ENCODE assay signal across 18 cellular contexts in the genomic region with DNA sequence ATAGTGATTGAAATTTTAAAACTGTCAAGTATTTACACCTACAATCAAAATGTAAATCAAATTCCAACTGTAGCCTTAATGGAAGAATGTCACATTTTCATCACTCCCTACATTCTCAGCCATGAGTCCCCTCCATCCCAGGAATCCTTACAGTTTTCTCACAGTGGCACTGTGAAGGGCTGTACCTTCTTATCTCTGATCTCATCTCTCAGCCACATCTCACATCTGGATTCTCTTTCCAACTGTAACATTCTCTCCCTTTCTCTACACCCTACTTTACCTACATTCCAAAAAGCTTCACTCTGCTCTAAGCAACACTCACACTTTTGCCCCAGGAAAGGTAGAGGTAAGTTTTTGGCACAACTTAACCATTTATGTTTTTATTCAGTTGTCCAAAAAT. TPM values are rescaled to one million over a fixed set of nuclear protein-coding genes. Genes with fewer than 3 reads are reported as not detected.
"Had no signal": no experiment of that assay in that cellular context is flagged by ENCODE, and none has a peak within 500 bp of the region (broad histone marks: within the 10 kb centered on the region; RNA-seq: fewer than 3 reads in every experiment).

No MANE protein-coding gene starts in this region.

- FAIRE-seq: frontal cortex, islet of Langerhans had no signal

- H3K36me3 Mint-ChIP-seq: naive thymus-derived CD8-positive, alpha-beta T cell had no signal

- H3K9me3 Mint-ChIP-seq: naive thymus-derived CD8-positive, alpha-beta T cell had no signal

- H3K27ac ChIP-seq: colonic mucosa, heart right ventricle, right atrium auricular region, sigmoid colon, skin epidermis, stomach, thoracic aorta, transverse colon had no signal

- DNase-seq: colonic mucosa; effector CD8-positive, alpha-beta T cell; heart right ventricle; hypothalamus; kidney glomerular epithelial cell; naive thymus-derived CD8-positive, alpha-beta T cell; sigmoid colon; stimulated activated CD4-positive, alpha-beta T cell treated with anti-CD3 and anti-CD28 coated beads, Interleukin-12 subunit alpha, Interleukin-12 subunit beta, amount 100 ng/mL, for 4 hours; stimulated activated naive CD4-positive, alpha-beta T cell; stomach; substantia nigra; transverse colon had no signal

- H3K4me1 Mint-ChIP-seq: naive thymus-derived CD8-positive, alpha-beta T cell had no signal

- ATAC-seq: esophagus mucosa; heart right ventricle; naive thymus-derived CD8-positive, alpha-beta T cell had no signal

- H3K36me3 ChIP-seq: colonic mucosa, heart right ventricle, right atrium auricular region, sigmoid colon, stomach, thoracic aorta, transverse colon had no signal

- H3K27me3 ChIP-seq: colonic mucosa, heart right ventricle, right atrium auricular region, sigmoid colon, stomach, transverse colon had no signal

- H3K9me3 ChIP-seq: colonic mucosa, heart right ventricle, right atrium auricular region, sigmoid colon, stomach, thoracic aorta, transverse colon had no signal

- H3K4me1 ChIP-seq: colonic mucosa, heart right ventricle, right atrium auricular region, transverse colon had no signal

- H3K4me3 ChIP-seq: colonic mucosa, heart right ventricle, right atrium auricular region, sigmoid colon, skin epidermis, stomach, thoracic aorta, transverse colon had no signal

- H3K4me3 Mint-ChIP-seq: naive thymus-derived CD8-positive, alpha-beta T cell had no signal

RNA-seq across cellular contexts. Expression of gene MARCKS, which starts 8.9 kb away (rescaled TPM):
- polyA plus RNA-seq: naive thymus-derived CD8-positive, alpha-beta T cell had no signal
